Comparison of ENCODE assay signal across 8 cellular contexts in the genomic region with DNA sequence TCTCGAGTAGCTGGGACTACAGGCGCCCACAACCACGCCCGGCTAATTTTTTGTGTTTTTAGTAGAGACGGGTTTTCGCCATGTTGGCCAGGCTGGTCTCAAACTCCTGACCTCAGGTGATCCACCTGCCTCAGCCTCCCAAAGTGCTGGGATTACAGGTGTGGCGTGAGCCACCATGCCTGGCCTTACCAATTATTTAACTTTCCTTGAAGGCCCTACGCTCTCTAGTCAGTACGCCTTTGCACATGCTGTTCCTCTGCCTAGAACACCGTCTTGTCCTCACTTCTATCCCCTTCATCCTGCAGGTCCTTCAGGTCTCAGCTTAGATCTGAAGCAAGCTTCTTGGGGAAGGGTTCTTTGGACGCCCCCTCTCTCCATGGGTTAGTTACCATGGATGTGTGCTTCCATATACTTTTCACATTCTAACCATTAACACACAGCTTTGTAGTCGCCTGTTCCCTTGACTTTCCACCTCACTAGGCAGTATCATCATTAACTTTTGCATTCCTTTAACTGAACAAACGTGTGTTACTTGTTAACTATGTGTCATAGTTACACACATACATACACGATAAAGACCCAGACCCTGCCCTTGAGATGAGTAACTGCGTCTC. TPM values are rescaled to one million over a fixed set of nuclear protein-coding genes. Genes with fewer than 3 reads are reported as not detected.
DNase-seq lines count a peak whose midpoint lies in the region; ATAC-seq and TF ChIP-seq lines count a peak whose summit lies in the region.

No MANE protein-coding gene starts in this region.

- H3K9me3 ChIP-seq in SK-N-SH (no peaks in the 10 kb centered on the region), stomach smooth muscle (ENCODE audit: control insufficient read depth in 2 of 2, low read length in 2 of 2) (no peaks in the 10 kb centered on the region)

- POLR2A ChIA-PET in SK-N-SH (lab: Yijun Ruan, JAX), result interaction anchor here (0.9 to 1.0 kb wide), 3 partner anchors 10 to 70 kb away, joined by 3 to 4 read pairs (median 4); no protein-coding TSS in a partner anchor

- no peak for TF ChIP-seq CTCF in SK-N-SH (IDR thresholded peaks at IDR 0.05)

- H3K4me3 ChIP-seq in SK-N-SH (ENCODE audit: low read depth in 2 of 2, low read length in 1 of 2), result peak overlapping the region; percentile 89 to 95
- peak overlapping the region; percentile 48 to 98 for H3K4me3 ChIP-seq in stomach smooth muscle (ENCODE audit: low read length in 2 of 2)

- H4K20me1 ChIP-seq in SK-N-SH (ENCODE audit: insufficient read depth), result peaks cover 9% of the 10 kb centered on the region; the same call in 1 of the 2 replicates

- TF ChIP-seq EP300 in SK-N-SH (IDR thresholded peaks at IDR 0.05; ENCODE audit: borderline replicate concordance in 1 of 2, low read depth in 1 of 2, low read length in 1 of 2), result no peak

- peaks cover 13% of the 10 kb centered on the region for H3K4me1 Mint-ChIP-seq in activated T-helper 2 cell treated with anti-CD3 and anti-CD28 coated beads, Interferon-gamma antibody, Interleukin-2, Interleukin-4, amounts not matched to agents 10 μg/mL and 5 μg/mL and 100 μg/mL, durations not matched to agents 14 hours and 24 hours and 36 hours (ENCODE audit: low read depth)
- H3K4me1 Mint-ChIP-seq in immature natural killer cell, result peaks cover 29 to 33% of the 10 kb centered on the region in 2 donors

- 75% methylated on average over 15 of the region's 15 CpGs for WGBS in SK-N-SH (ENCODE audit: low lambda C conversion rate)

- CTCF ChIA-PET in SK-N-SH (lab: Yijun Ruan, JAX), result interaction anchor here (0.6 to 4.3 kb wide), 19 partner anchors 12 to 515 kb away, joined by 3 to 42 read pairs (median 5); partner anchors contain the start of gene CCDC136

- peak overlapping the region; percentile 99 for H3K4me3 Mint-ChIP-seq in activated T-helper 2 cell treated with anti-CD3 and anti-CD28 coated beads, Interferon-gamma antibody, Interleukin-2, Interleukin-4, amounts not matched to agents 10 μg/mL and 5 μg/mL and 100 μg/mL, durations not matched to agents 14 hours and 24 hours and 36 hours (ENCODE audit: low read depth)
- peak overlapping the region; percentile 95 to 100 (median 99) for H3K4me3 Mint-ChIP-seq in immature natural killer cell

- H3K4me1 ChIP-seq in SK-N-SH (ENCODE audit: control insufficient read depth in 1 of 2, insufficient read depth in 2 of 2, low read depth in 1 of 2, low read length in 1 of 2), result peaks cover 0 to 18% of the 10 kb centered on the region in 2 experiments; a peak in 1 of 4 replicates
- peaks cover 44% of the 10 kb centered on the region for H3K4me1 ChIP-seq in stomach smooth muscle (ENCODE audit: control insufficient read depth, insufficient read depth, low read length)

- peak overlapping the region; percentile 88 for H2AFZ ChIP-seq in SK-N-SH (ENCODE audit: low read depth)

- no peaks in the 10 kb centered on the region for H3K9me2 ChIP-seq in SK-N-SH

- H3K9me3 Mint-ChIP-seq in activated T-helper 2 cell treated with anti-CD3 and anti-CD28 coated beads, Interferon-gamma antibody, Interleukin-2, Interleukin-4, amounts not matched to agents 10 μg/mL and 5 μg/mL and 100 μg/mL, durations not matched to agents 14 hours and 24 hours and 36 hours, result no peaks in the 10 kb centered on the region
- no peaks in the 10 kb centered on the region for H3K9me3 Mint-ChIP-seq in immature natural killer cell

- peak overlapping the region; percentile 43 to 72; a peak in 3 of 4 replicates for H3K27ac ChIP-seq in SK-N-SH (ENCODE audit: low read depth in 2 of 2, low read length in 1 of 2)
- no peak overlapping the region for H3K27ac ChIP-seq in stomach smooth muscle (ENCODE audit: low read length)

- peaks cover 13 to 19% of the 10 kb centered on the region in 2 experiments for H3K36me3 ChIP-seq in SK-N-SH (replicated peaks in 1 of 2; ENCODE audit: control insufficient read depth in 1 of 2, insufficient read depth in 2 of 2, low read length in 1 of 2)
- H3K36me3 ChIP-seq in stomach smooth muscle (ENCODE audit: control insufficient read depth in 2 of 2, insufficient read depth in 2 of 2, low read length in 2 of 2), result peaks cover 11 to 14% of the 10 kb centered on the region in 2 donors

- ATAC-seq in SK-N-SH treated with all-trans-retinoic acid at 6 μM for 48 hours, result no peak

- H3K9ac ChIP-seq in SK-N-SH, result peak overlapping the region; percentile 12; the same call in 1 of the 2 replicates
- H3K9ac ChIP-seq in stomach smooth muscle (ENCODE audit: low read length in 2 of 2), result peak overlapping the region in 1 of 2 donors; percentile 74

- peaks cover 41% of the 10 kb centered on the region for H3F3A ChIP-seq in SK-N-SH (replicated peaks; ENCODE audit: insufficient read depth)

- peak overlapping the region; percentile 94 for H3K27ac Mint-ChIP-seq in activated T-helper 2 cell treated with anti-CD3 and anti-CD28 coated beads, Interferon-gamma antibody, Interleukin-2, Interleukin-4, amounts not matched to agents 10 μg/mL and 5 μg/mL and 100 μg/mL, durations not matched to agents 14 hours and 24 hours and 36 hours
- peak overlapping the region; percentile 91 to 99 (median 96) for H3K27ac Mint-ChIP-seq in immature natural killer cell

- peak overlapping the region; percentile 88 for H3K4me2 ChIP-seq in SK-N-SH

- no peaks in the 10 kb centered on the region for H3K27me3 Mint-ChIP-seq in activated T-helper 2 cell treated with anti-CD3 and anti-CD28 coated beads, Interferon-gamma antibody, Interleukin-2, Interleukin-4, amounts not matched to agents 10 μg/mL and 5 μg/mL and 100 μg/mL, durations not matched to agents 14 hours and 24 hours and 36 hours (ENCODE audit: low read depth)
- peaks cover 5 to 10% (median 8%) of the 10 kb centered on the region in 3 donors for H3K27me3 Mint-ChIP-seq in immature natural killer cell (ENCODE audit: low read depth in 3 of 3)

- H3K36me3 Mint-ChIP-seq in activated T-helper 2 cell treated with anti-CD3 and anti-CD28 coated beads, Interferon-gamma antibody, Interleukin-2, Interleukin-4, amounts not matched to agents 10 μg/mL and 5 μg/mL and 100 μg/mL, durations not matched to agents 14 hours and 24 hours and 36 hours (ENCODE audit: low read depth), result peaks cover 20% of the 10 kb centered on the region
- peaks cover 0 to 8% (median 4%) of the 10 kb centered on the region in 3 donors for H3K36me3 Mint-ChIP-seq in immature natural killer cell

- peaks cover 21% of the 10 kb centered on the region for H3K79me2 ChIP-seq in SK-N-SH (ENCODE audit: insufficient read depth)

- no peak for TF ChIP-seq RAD21 in SK-N-SH (IDR thresholded peaks at IDR 0.05; ENCODE audit: low read length)

- H3K27me3 ChIP-seq in SK-N-SH (ENCODE audit: insufficient read depth), result no peaks in the 10 kb centered on the region
- no peaks in the 10 kb centered on the region for H3K27me3 ChIP-seq in stomach smooth muscle (ENCODE audit: control insufficient read depth in 1 of 2, insufficient read depth in 2 of 2, low read length in 2 of 2)

- no peak for DNase-seq in SK-N-SH
- no peak for DNase-seq in activated T-helper 2 cell treated with anti-CD3 and anti-CD28 coated beads, Interferon-gamma antibody, Interleukin-2, Interleukin-4, amounts not matched to agents 10 μg/mL and 5 μg/mL and 100 μg/mL, durations not matched to agents 14 hours and 24 hours and 36 hours (ENCODE audit: low spot score)
- DNase-seq in immature natural killer cell, result no peak
- no peak for DNase-seq in stimulated activated naive CD4-positive, alpha-beta T cell treated with Interleukin-2 at 50 U/mL for 16 hours (lab: John Stamatoyannopoulos, UW)
- no peak for DNase-seq in activated CD4-positive, CD25-positive, alpha-beta regulatory T cell treated with anti-CD3 and anti-CD28 coated beads, Interleukin-2, amount 50 U/mL, for 72 hours
- DNase-seq in amniotic stem cell (lab: John Stamatoyannopoulos, UW), result no peak

- intact Hi-C loops in activated T-helper 2 cell treated with anti-CD3 and anti-CD28 coated beads, Interferon-gamma antibody, Interleukin-2, Interleukin-4, amounts not matched to agents 10 μg/mL and 5 μg/mL and 100 μg/mL, durations not matched to agents 14 hours and 24 hours and 36 hours (cut with micrococcal nuclease), result loop anchor here (2.0 kb wide), 1 partner anchor 123 kb away; the partner anchor contains the start of gene CALU

TF ChIP-seq in SK-N-SH, 30 proteins besides CTCF, POLR2A, EP300 and RAD21 (continues in another document):
- TF ChIP-seq TAF1 (IDR thresholded peaks at IDR 0.05; ENCODE audit: borderline replicate concordance, low read depth, low read length), result no peak

TF ChIP-seq in SK-N-SH treated with all-trans-retinoic acid at 6 μM for 48 hours, 23 proteins besides CTCF, POLR2A, EP300 and RAD21 (continues in another document):
- TF ChIP-seq ISL1 (CRISPR knock-in tag; IDR thresholded peaks at IDR 0.05), result no peak
- no peak for TF ChIP-seq RARB (CRISPR knock-in tag; IDR thresholded peaks at IDR 0.05)
- no peak for TF ChIP-seq ZNF8 (CRISPR knock-in tag; IDR thresholded peaks at IDR 0.05)
- TF ChIP-seq TOX (CRISPR knock-in tag; IDR thresholded peaks at IDR 0.05; ENCODE audit: borderline replicate concordance), result no peak
- TF ChIP-seq ZNF565 (CRISPR knock-in tag; conservative IDR thresholded peaks at IDR 0.05; ENCODE audit: low read depth), result no peak

RNA-seq across cellular contexts. Expression of gene ATP6V1F, which starts 0.6 kb away (rescaled TPM):
- polyA plus RNA-seq in SK-N-SH (2012; rRNA removed) (437 and 495 TPM in 2 replicates), immature natural killer cell (100 to 1,000 TPM; 358 to 616 (median 487) TPM)
- polyA plus RNA-seq in SK-N-SH (2012; cell fraction: cytosol; rRNA removed), result 349 and 422 TPM in 2 replicates
- 110 and 142 TPM in 2 replicates for polyA plus RNA-seq in SK-N-SH (2012; cell fraction: nucleus; rRNA removed)
- total RNA-seq in activated T-helper 2 cell treated with anti-CD3 and anti-CD28 coated beads, Interferon-gamma antibody, Interleukin-2, Interleukin-4, amounts not matched to agents 10 μg/mL and 5 μg/mL and 100 μg/mL, durations not matched to agents 14 hours and 24 hours and 36 hours, result 123 and 132 TPM in 2 replicates

RNA-seq across cellular contexts. Expression of gene FLNC, which starts 31.9 kb away (rescaled TPM):
- polyA plus RNA-seq in SK-N-SH (2012; rRNA removed), result 22.5 and 43.7 TPM in 2 replicates
- polyA plus RNA-seq in SK-N-SH (2012; cell fraction: cytosol; rRNA removed), result 12.3 and 24.8 TPM in 2 replicates
- polyA plus RNA-seq in SK-N-SH (2012; cell fraction: nucleus; rRNA removed), result 109 and 117 TPM in 2 replicates
- total RNA-seq in activated T-helper 2 cell treated with anti-CD3 and anti-CD28 coated beads, Interferon-gamma antibody, Interleukin-2, Interleukin-4, amounts not matched to agents 10 μg/mL and 5 μg/mL and 100 μg/mL, durations not matched to agents 14 hours and 24 hours and 36 hours, result not detected in 2 replicates
- not detected for polyA plus RNA-seq in immature natural killer cell

RNA-seq across cellular contexts. Expression of gene KCP, which starts 48.4 kb away (rescaled TPM):
- polyA plus RNA-seq in SK-N-SH (2012; rRNA removed), result not detected in 2 replicates
- polyA plus RNA-seq in SK-N-SH (2012; cell fraction: cytosol; rRNA removed), result 0.01 TPM in 1 of 2 replicates, not detected in the other
- 0.08 and 0.11 TPM in 2 replicates for polyA plus RNA-seq in SK-N-SH (2012; cell fraction: nucleus; rRNA removed)
- total RNA-seq in activated T-helper 2 cell treated with anti-CD3 and anti-CD28 coated beads, Interferon-gamma antibody, Interleukin-2, Interleukin-4, amounts not matched to agents 10 μg/mL and 5 μg/mL and 100 μg/mL, durations not matched to agents 14 hours and 24 hours and 36 hours, result not detected in 2 replicates
- under 1 TPM in 1 of 3 donors, not detected in 2; 0.16 TPM for polyA plus RNA-seq in immature natural killer cell

Comparison
In these comparisons a context has a peak if more than half of its experiments do, and no peak if none do; other contexts are left out.
1. RNA of gene FLNC, which starts 31.9 kb away (polyA plus RNA-seq): 12.3 to 117 TPM in SK-N-SH; not detected in immature natural killer cell; every median in the first group is over 10 times any median in the second.